8 cellular contexts compared by ENCODE assay signal in genomic region chr5:74865799-74866652, GRCh38. TPM values are rescaled to one million over a fixed set of nuclear protein-coding genes. Genes with fewer than 3 reads are reported as not detected.
DNase-seq lines count a peak whose midpoint lies in the region; ATAC-seq and TF ChIP-seq lines count a peak whose summit lies in the region.

TSS of gene FAM169A (minus strand) at chr5:74866387. CDS start at chr5:74841676, 24,711 bp downstream.

- H3K14ac ChIP-seq in neuronal stem cell (ENCODE audit: low read length) = peak within 1 kb of the TSS; percentile 100

- peak; percentile 73 for DNase-seq in Daoy (ENCODE audit: low read depth)
- DNase-seq in HCEC 1CT = peak; percentile 34
- peak; percentile 18 for DNase-seq in NOMO-1 treated with DMSO at 0.1 percent for 48 hours (lab: John Stamatoyannopoulos, UW; ENCODE audit: unreplicated experiment)
- peak; percentile 13 to 62 for DNase-seq in foreskin fibroblast
- DNase-seq in neuronal stem cell (ENCODE audit: low spot score) = peak; percentile 59
- no peak for DNase-seq in tibial nerve (ENCODE audit: low spot score in 2 of 2)

- H2BK15ac ChIP-seq in neuronal stem cell (ENCODE audit: low read length) = peak within 1 kb of the TSS; percentile 81

- H3K27ac Mint-ChIP-seq in activated T-helper 17 cell treated with anti-CD3 and anti-CD28 coated beads, Interleukin-2, amount 50 U/mL, for 72 hours = peak within 1 kb of the TSS; percentile 95

- H3K27ac ChIP-seq in neuronal stem cell (replicated peaks; ENCODE audit: low read length) (peak within 1 kb of the TSS; percentile 73), tibial nerve (peak within 1 kb of the TSS in 2 of 4 donors; percentile 42 to 80)

- H3K36me3 ChIP-seq in neuronal stem cell (replicated peaks in 1 of 2; ENCODE audit: control insufficient read depth in 2 of 2, insufficient read depth in 2 of 2, low read length in 2 of 2) (no peaks in the 10 kb centered on the region), tibial nerve (no peaks in the 10 kb centered on the region)

- H3K4me3 ChIP-seq in foreskin fibroblast (ENCODE audit: low read depth in 1 of 2, low read length in 2 of 2) (peak within 1 kb of the TSS; percentile 44 to 50), neuronal stem cell (ENCODE audit: low read length in 2 of 2) (peak within 1 kb of the TSS; percentile 69 to 92), tibial nerve (peak within 1 kb of the TSS; percentile 39 to 70 (median 46))

- H2BK12ac ChIP-seq in neuronal stem cell (ENCODE audit: low read length) = no peak within 1 kb of the TSS

- H2BK120ac ChIP-seq in neuronal stem cell (ENCODE audit: low read depth, low read length) = no peak within 1 kb of the TSS

- H3K18ac ChIP-seq in neuronal stem cell (ENCODE audit: low read length) = peak within 1 kb of the TSS; percentile 98

- H3K79me1 ChIP-seq in neuronal stem cell (ENCODE audit: low read depth, low read length) = no peaks in the 10 kb centered on the region

- H3K9me3 ChIP-seq in neuronal stem cell (replicated peaks in 1 of 2; ENCODE audit: control insufficient read depth in 2 of 2, insufficient read depth in 1 of 2, low read depth in 1 of 2, low read length in 2 of 2) (no peaks in the 10 kb centered on the region), tibial nerve (no peaks in the 10 kb centered on the region)

- H3K9me3 Mint-ChIP-seq in activated T-helper 17 cell treated with anti-CD3 and anti-CD28 coated beads, Interleukin-2, amount 50 U/mL, for 72 hours = no peaks in the 10 kb centered on the region

- H4K8ac ChIP-seq in neuronal stem cell (ENCODE audit: low read depth, low read length) = peak within 1 kb of the TSS; percentile 86

- H3K4me2 ChIP-seq in neuronal stem cell (ENCODE audit: insufficient read depth, low read length, poor library complexity, severe bottlenecking) = peak within 1 kb of the TSS; percentile 88

- peak within 1 kb of the TSS; percentile 92 for H3K9ac ChIP-seq in neuronal stem cell (ENCODE audit: low read depth, low read length, poor library complexity)

- peak within 1 kb of the TSS; percentile 82 for H2BK5ac ChIP-seq in neuronal stem cell (ENCODE audit: low read length)

- WGBS in neuronal stem cell (ENCODE audit: extremely low coverage in 2 of 2, insufficient read length in 2 of 2, insufficient replicate concordance in 1 of 2), 2 donors = no CpG with 5 or more reads among the region's 127 CpGs
- WGBS in tibial nerve, 2 donors = 1 to 2% methylated on average over 39 to 70 of the region's 127 CpGs

- peak within 1 kb of the TSS; percentile 98 for H2AFZ ChIP-seq in neuronal stem cell (ENCODE audit: low read length)

- H3K36me3 Mint-ChIP-seq in activated T-helper 17 cell treated with anti-CD3 and anti-CD28 coated beads, Interleukin-2, amount 50 U/mL, for 72 hours (ENCODE audit: low read depth) = peaks cover 6% of the 10 kb centered on the region

- TF ChIP-seq CTCF in foreskin fibroblast (IDR thresholded peaks at IDR 0.05; ENCODE audit: low read depth, low read length) (no peak), tibial nerve (IDR thresholded peaks at IDR 0.05) (no peak)

- no peak for TF ChIP-seq POLR2A in tibial nerve (IDR thresholded peaks at IDR 0.05)

- H3K27me3 Mint-ChIP-seq in activated T-helper 17 cell treated with anti-CD3 and anti-CD28 coated beads, Interleukin-2, amount 50 U/mL, for 72 hours = no peaks in the 10 kb centered on the region

- H3K4me1 Mint-ChIP-seq in activated T-helper 17 cell treated with anti-CD3 and anti-CD28 coated beads, Interleukin-2, amount 50 U/mL, for 72 hours = peaks cover 26% of the 10 kb centered on the region

- H2AK5ac ChIP-seq in neuronal stem cell (ENCODE audit: low read depth, low read length) = peak within 1 kb of the TSS; percentile 77

- ATAC-seq in activated T-helper 17 cell treated with anti-CD3 and anti-CD28 coated beads, Interleukin-2, amount 50 U/mL, for 72 hours (replicated peaks) = peak; percentile 76
- ATAC-seq in GM21526 (IDR thresholded peaks at IDR 0.05; ENCODE audit: low FRiP score, unreplicated experiment) = no peak

- H3K4me1 ChIP-seq in neuronal stem cell (ENCODE audit: control insufficient read depth in 2 of 2, insufficient read depth in 1 of 2, low read depth in 1 of 2, low read length in 2 of 2) = peaks cover 6 to 7% of the 10 kb centered on the region in 2 donors
- H3K4me1 ChIP-seq in tibial nerve = peaks cover 0 to 12% (median 5%) of the 10 kb centered on the region in 4 donors

- no peaks in the 10 kb centered on the region for H3K27me3 ChIP-seq in neuronal stem cell (ENCODE audit: control insufficient read depth in 3 of 3, insufficient read depth in 3 of 3, low read depth in 1 of 3, low read length in 3 of 3)
- peaks cover 0 to 37% of the 10 kb centered on the region in 2 donors for H3K27me3 ChIP-seq in tibial nerve

- peak within 1 kb of the TSS; percentile 81 for H4K91ac ChIP-seq in neuronal stem cell (ENCODE audit: low read depth, low read length, poor library complexity)

- peak within 1 kb of the TSS; percentile 81 for H3K4ac ChIP-seq in neuronal stem cell (ENCODE audit: low read length)

- peak within 1 kb of the TSS; percentile 93 for H3K4me3 Mint-ChIP-seq in activated T-helper 17 cell treated with anti-CD3 and anti-CD28 coated beads, Interleukin-2, amount 50 U/mL, for 72 hours

- no peak for TF ChIP-seq EP300 in tibial nerve (IDR thresholded peaks at IDR 0.05)

- peak within 1 kb of the TSS; percentile 77 for H3K23ac ChIP-seq in neuronal stem cell (ENCODE audit: low read depth, low read length, poor library complexity)

RNA-seq across cellular contexts. Expression of gene FAM169A, which starts in this region (rescaled TPM):
- total RNA-seq in Daoy (2014; rRNA removed; shearing (Covaris generic)) = 26.8 and 38.2 TPM in 2 replicates
- 10 to 100 TPM; 12.0 to 12.8 TPM for total RNA-seq in activated T-helper 17 cell treated with anti-CD3 and anti-CD28 coated beads, Interleukin-2, amount 50 U/mL, for 72 hours
- polyA plus RNA-seq in neuronal stem cell (2013, experiment 1 of 2) = 8.3 TPM
- polyA plus RNA-seq in neuronal stem cell (2013, experiment 2 of 2) = 9.0 TPM
- total RNA-seq in tibial nerve = 10 to 100 TPM in 2 of 4 donors, 1 to 10 TPM in 2; 5.9 to 15.3 (median 10.8) TPM

Comparison
In these comparisons a context has a peak if more than half of its experiments do, and no peak if none do; other contexts are left out.
1. DNase-seq: peak in Daoy (single experiment), HCEC 1CT (single experiment), NOMO-1 treated with DMSO at 0.1 percent for 48 hours (single experiment), foreskin fibroblast (2 of 2) and neuronal stem cell (single experiment); none in tibial nerve (0 of 2).
2. Peak in every context shown above with its lines, with median percentiles within 50 percentile points of each other: H3K4me3 ChIP-seq.